Comparison of ENCODE assay signal across 8 cellular contexts in genomic region chr14:76050797-76051392, GRCh38.
DNase-seq lines count a peak whose midpoint lies in the region; ATAC-seq and TF ChIP-seq lines count a peak whose summit lies in the region.

No MANE protein-coding gene starts in this region.

- H3K9ac ChIP-seq in GM23248: no peak overlapping the region

- 0 out of 2 replicates have a peak, but pooled peaks cover 4% of the 10 kb centered on the region for H3F3A ChIP-seq in GM23248 (ENCODE audit: insufficient read depth)

- no peak overlapping the region for H2AFZ ChIP-seq in GM23248

- H3K4me3 ChIP-seq in AG09309 (ENCODE audit: control insufficient read depth, low read depth, low read length) (no peak overlapping the region), GM23248 (no peak overlapping the region)
- no peak overlapping the region for H3K4me3 ChIP-seq in effector memory CD4-positive, alpha-beta T cell (ENCODE audit: insufficient read depth, low read depth, low read length, poor library complexity, severe bottlenecking)

- peak; percentile 69 for TF ChIP-seq CTCF in AG09309 (IDR thresholded peaks at IDR 0.05; ENCODE audit: control insufficient read depth, insufficient read depth, low read depth, low read length, missing control alignments)

- peak; percentile 27 for ATAC-seq in memory B cell (ENCODE audit: low read depth)
- no peak for ATAC-seq in GM21717 (IDR thresholded peaks at IDR 0.05; ENCODE audit: unreplicated experiment)

- H3K36me3 ChIP-seq in GM23248 (ENCODE audit: low read depth): no peaks in the 10 kb centered on the region
- no peaks in the 10 kb centered on the region for H3K36me3 ChIP-seq in effector memory CD4-positive, alpha-beta T cell (ENCODE audit: control insufficient read depth, insufficient read depth, low read length)

- in situ Hi-C loops in GM23248 (cut with MboI): loop anchor here (5.0 to 25.0 kb wide), 2 partner anchors 336 to 586 kb away; no protein-coding TSS in a partner anchor

- H3K27ac Mint-ChIP-seq in memory B cell: no peak overlapping the region

- H3K9me3 Mint-ChIP-seq in memory B cell: no peaks in the 10 kb centered on the region

- no peaks in the 10 kb centered on the region for H3K9me2 ChIP-seq in GM23248 (ENCODE audit: insufficient read depth)

- 33 to 35% methylated on average over 3 of the region's 3 CpGs for WGBS in GM23248 (ENCODE audit: low coverage in 1 of 2, low lambda C conversion rate in 2 of 2, missing lambda C conversion rate in 2 of 2), 2 experiments

- no peaks in the 10 kb centered on the region for H3K9me3 ChIP-seq in GM23248 (ENCODE audit: low read depth)
- no peaks in the 10 kb centered on the region for H3K9me3 ChIP-seq in effector memory CD4-positive, alpha-beta T cell (ENCODE audit: control insufficient read depth, low read length)

- no peaks in the 10 kb centered on the region; the same call in 1 of the 2 replicates for H4K20me1 ChIP-seq in GM23248 (ENCODE audit: insufficient read depth)

- no peaks in the 10 kb centered on the region for H3K79me2 ChIP-seq in GM23248 (ENCODE audit: insufficient read depth)

- H3K4me1 ChIP-seq in GM23248 (ENCODE audit: insufficient read depth): no peaks in the 10 kb centered on the region
- no peaks in the 10 kb centered on the region for H3K4me1 ChIP-seq in effector memory CD4-positive, alpha-beta T cell (ENCODE audit: control insufficient read depth, insufficient read depth, low read length, poor library complexity, severe bottlenecking)

- no peaks in the 10 kb centered on the region for H3K27me3 ChIP-seq in GM23248 (replicated peaks; ENCODE audit: insufficient read depth)
- H3K27me3 ChIP-seq in effector memory CD4-positive, alpha-beta T cell (replicated peaks; ENCODE audit: control insufficient read depth, insufficient read depth, low read length, poor library complexity, severe bottlenecking): no peaks in the 10 kb centered on the region

- H3K4me1 Mint-ChIP-seq in memory B cell: peaks cover 5% of the 10 kb centered on the region

- peak; percentile 38 for DNase-seq in AG09309 (ENCODE audit: low read depth)
- peak; percentile 72 for DNase-seq in GM23248
- peak; percentile 61 for DNase-seq in NCI-H460 (ENCODE audit: extremely low read depth, low read depth)
- DNase-seq in activated CD4-positive, alpha-beta T cell treated with anti-CD3 and anti-CD28 coated beads, Interleukin-2, amount 50 U/mL, for 48 hours: peak; percentile 52 to 64
- peak in 2 of 3 donors; percentile 3 to 39 for DNase-seq in effector memory CD4-positive, alpha-beta T cell
- DNase-seq in memory B cell (ENCODE audit: low spot score in 2 of 2): peak; percentile 60 to 62
- DNase-seq in stimulated activated CD8-positive, alpha-beta memory T cell treated with anti-CD3 and anti-CD28 coated beads, Interleukin-4, amount 100 ng/mL, for 48 hours: peak; percentile 74

- H3K4me2 ChIP-seq in GM23248 (ENCODE audit: unreplicated experiment): no peak overlapping the region

- H3K4me3 Mint-ChIP-seq in memory B cell: no peak overlapping the region

- no peaks in the 10 kb centered on the region for H3K27me3 Mint-ChIP-seq in memory B cell

- no peak overlapping the region for H3K27ac ChIP-seq in GM23248
- H3K27ac ChIP-seq in effector memory CD4-positive, alpha-beta T cell (ENCODE audit: insufficient read depth, low read length, poor library complexity, severe bottlenecking): no peak overlapping the region

- H3K36me3 Mint-ChIP-seq in memory B cell: peaks cover 2% of the 10 kb centered on the region

Comparison
In these comparisons a context has a peak if more than half of its experiments do, and no peak if none do; other contexts are left out.
1. DNase-seq: peak in every context shown above with its lines; median percentile 74 in stimulated activated CD8-positive, alpha-beta memory T cell treated with anti-CD3 and anti-CD28 coated beads, Interleukin-4, amount 100 ng/mL, for 48 hours; 72 in GM23248; 61 in NCI-H460; 61 in memory B cell; 58 in activated CD4-positive, alpha-beta T cell treated with anti-CD3 and anti-CD28 coated beads, Interleukin-2, amount 50 U/mL, for 48 hours; 38 in AG09309; 21 in effector memory CD4-positive, alpha-beta T cell.